In the genomic region with DNA sequence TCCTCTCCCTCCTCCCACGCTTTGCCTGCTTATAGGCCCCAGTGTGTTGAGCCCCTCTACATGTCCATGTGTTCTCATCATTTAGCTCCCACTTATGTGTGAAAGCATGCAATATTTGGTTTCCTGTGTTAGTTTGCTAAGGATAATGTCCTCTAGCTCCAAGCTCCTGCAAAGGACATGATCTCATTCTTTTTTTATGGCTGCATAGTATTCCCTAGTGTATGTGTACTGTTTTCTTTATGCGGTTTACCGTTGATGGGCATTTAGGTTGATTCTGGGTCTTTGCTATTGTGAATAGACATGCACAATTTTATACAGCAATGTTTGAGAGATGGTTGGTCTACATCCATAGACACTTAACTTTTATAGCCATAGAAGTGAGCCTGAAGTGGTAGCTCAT, we compare ENCODE assay signal across 17 cellular contexts. TPM values are rescaled to one million over a fixed set of nuclear protein-coding genes. Genes with fewer than 3 reads are reported as not detected.
DNase-seq lines count a peak whose midpoint lies in the region; ATAC-seq lines count a peak whose summit lies in the region.
"Had no signal": no experiment of that assay in that cellular context is flagged by ENCODE, and none has a peak within 500 bp of the region (broad histone marks: within the 10 kb centered on the region; RNA-seq: fewer than 3 reads in every experiment).

No MANE protein-coding gene starts in this region.

- POLR2A ChIA-PET in activated CD8-positive, alpha-beta T cell treated with anti-CD3 and anti-CD28 coated beads, Interleukin-2, amount 10 ng/mL, durations not matched to agents 7 days and 5 days (lab: Charles Lee) = interaction anchor here (0.7 to 1.7 kb wide), 2 partner anchors 15 to 74 kb away, joined by 3 read pairs; no protein-coding TSS in a partner anchor

- CTCF ChIA-PET in activated CD8-positive, alpha-beta T cell treated with anti-CD3 and anti-CD28 coated beads, Interleukin-2, amount 10 ng/mL, durations not matched to agents 7 days and 5 days (lab: Charles Lee) = interaction anchor here (1.0 to 1.5 kb wide), 3 partner anchors 16 to 348 kb away, joined by 3 to 4 read pairs (median 3); no protein-coding TSS in a partner anchor

- no peaks in the 10 kb centered on the region for H3K9me3 Mint-ChIP-seq in stimulated activated naive CD8-positive, alpha-beta T cell treated with anti-CD3 and anti-CD28 coated beads, Interleukin-15, Interleukin-2, amounts not matched to agents 100 ng/mL and 50 ng/mL, for 24 hours
- H3K9me3 Mint-ChIP-seq in activated CD8-positive, alpha-beta T cell treated with anti-CD3 and anti-CD28 coated beads, Interleukin-2, amount 10 ng/mL, durations not matched to agents 7 days and 5 days (ENCODE audit: insufficient read depth) = peaks cover 5% of the 10 kb centered on the region
- H3K9me3 Mint-ChIP-seq in naive B cell = peaks cover 0 to 6% (median 3%) of the 10 kb centered on the region in 7 donors

- peak overlapping the region; percentile 97 for H3K4me3 Mint-ChIP-seq in stimulated activated naive CD8-positive, alpha-beta T cell treated with anti-CD3 and anti-CD28 coated beads, Interleukin-15, Interleukin-2, amounts not matched to agents 100 ng/mL and 50 ng/mL, for 24 hours
- peak overlapping the region; percentile 85 for H3K4me3 Mint-ChIP-seq in activated CD8-positive, alpha-beta T cell treated with anti-CD3 and anti-CD28 coated beads, Interleukin-2, amount 10 ng/mL, durations not matched to agents 7 days and 5 days
- H3K4me3 Mint-ChIP-seq in naive B cell = peak overlapping the region; percentile 12 to 89 (median 60)
- H3K4me3 Mint-ChIP-seq: mesothelial cell of epicardium had no signal

- H3K4me1 Mint-ChIP-seq in stimulated activated naive CD8-positive, alpha-beta T cell treated with anti-CD3 and anti-CD28 coated beads, Interleukin-15, Interleukin-2, amounts not matched to agents 100 ng/mL and 50 ng/mL, for 24 hours (ENCODE audit: low read depth) = peaks cover 94% of the 10 kb centered on the region
- H3K4me1 Mint-ChIP-seq in activated CD8-positive, alpha-beta T cell treated with anti-CD3 and anti-CD28 coated beads, Interleukin-2, amount 10 ng/mL, durations not matched to agents 7 days and 5 days (ENCODE audit: low read depth) = peaks cover 76% of the 10 kb centered on the region
- H3K4me1 Mint-ChIP-seq in naive B cell = peaks cover 63 to 90% (median 82%) of the 10 kb centered on the region in 3 donors

- H3K36me3 Mint-ChIP-seq in stimulated activated naive CD8-positive, alpha-beta T cell treated with anti-CD3 and anti-CD28 coated beads, Interleukin-15, Interleukin-2, amounts not matched to agents 100 ng/mL and 50 ng/mL, for 24 hours (ENCODE audit: low read depth) = peaks cover 75% of the 10 kb centered on the region
- peaks cover 88% of the 10 kb centered on the region for H3K36me3 Mint-ChIP-seq in activated CD8-positive, alpha-beta T cell treated with anti-CD3 and anti-CD28 coated beads, Interleukin-2, amount 10 ng/mL, durations not matched to agents 7 days and 5 days (ENCODE audit: low read depth)
- peaks cover 25 to 32% of the 10 kb centered on the region in 2 donors for H3K36me3 Mint-ChIP-seq in naive B cell

- no peak for ATAC-seq in stimulated activated naive CD8-positive, alpha-beta T cell treated with anti-CD3 and anti-CD28 coated beads, Interleukin-15, Interleukin-2, amounts not matched to agents 100 U/mL and 50 U/mL, for 24 hours
- no peak for ATAC-seq in activated CD8-positive, alpha-beta T cell treated with anti-CD3 and anti-CD28 coated beads, Interleukin-2, amount 10 ng/mL, durations not matched to agents 7 days and 5 days
- ATAC-seq in naive B cell (ENCODE audit: low read depth in 2 of 2) (no peak), HG03097 (IDR thresholded peaks at IDR 0.05; ENCODE audit: low FRiP score, unreplicated experiment) (no peak)
- ATAC-seq: left cardiac atrium, right lobe of liver, Right ventricle myocardium inferior had no signal

- no peak for DNase-seq in stimulated activated naive CD8-positive, alpha-beta T cell treated with anti-CD3 and anti-CD28 coated beads, Interleukin-15, Interleukin-2, amounts not matched to agents 100 U/mL and 50 U/mL, for 24 hours
- no peak for DNase-seq in activated CD8-positive, alpha-beta T cell treated with anti-CD3 and anti-CD28 coated beads, Interleukin-2, amount 10 ng/mL, durations not matched to agents 7 days and 5 days
- DNase-seq in naive B cell (no peak), NCI-H2171 treated with DMSO at 0.1 percent for 48 hours (lab: John Stamatoyannopoulos, UW) (no peak), cerebellar nuclear complex (lab: John Stamatoyannopoulos, UW) (no peak)
- DNase-seq in effector CD4-positive, alpha-beta T cell = no peak
- DNase-seq: foreskin fibroblast, GM23248, left cardiac atrium, MV-4-11, NCI-H2081, NCI-H510A, right lobe of liver had no signal

- no peaks in the 10 kb centered on the region for H3K27me3 Mint-ChIP-seq in stimulated activated naive CD8-positive, alpha-beta T cell treated with anti-CD3 and anti-CD28 coated beads, Interleukin-15, Interleukin-2, amounts not matched to agents 100 ng/mL and 50 ng/mL, for 24 hours
- no peaks in the 10 kb centered on the region for H3K27me3 Mint-ChIP-seq in activated CD8-positive, alpha-beta T cell treated with anti-CD3 and anti-CD28 coated beads, Interleukin-2, amount 10 ng/mL, durations not matched to agents 7 days and 5 days (ENCODE audit: low read depth)
- H3K27me3 Mint-ChIP-seq in naive B cell = no peaks in the 10 kb centered on the region

- H3K27ac Mint-ChIP-seq in stimulated activated naive CD8-positive, alpha-beta T cell treated with anti-CD3 and anti-CD28 coated beads, Interleukin-15, Interleukin-2, amounts not matched to agents 100 ng/mL and 50 ng/mL, for 24 hours = peak overlapping the region; percentile 96
- H3K27ac Mint-ChIP-seq in activated CD8-positive, alpha-beta T cell treated with anti-CD3 and anti-CD28 coated beads, Interleukin-2, amount 10 ng/mL, durations not matched to agents 7 days and 5 days = peak overlapping the region; percentile 95
- H3K27ac Mint-ChIP-seq in naive B cell = peak overlapping the region in 3 of 6 donors; percentile 33 to 83 (median 82)

RNA-seq across cellular contexts. Expression of gene RESF1, which starts 5.1 kb away (rescaled TPM):
- 100 to 1,000 TPM; 112 to 126 TPM for total RNA-seq in activated CD8-positive, alpha-beta T cell treated with anti-CD3 and anti-CD28 coated beads, Interleukin-2, amount 10 ng/mL, durations not matched to agents 7 days and 5 days
- polyA plus RNA-seq in naive B cell (ENCODE audit: low read depth in 6 of 6) = 100 to 1,000 TPM in 4 of 6 donors, 10 to 100 TPM in 2; 38.6 to 242 (median 117) TPM
